Comparison of ENCODE assay signal across 34 cellular contexts in the genomic region with DNA sequence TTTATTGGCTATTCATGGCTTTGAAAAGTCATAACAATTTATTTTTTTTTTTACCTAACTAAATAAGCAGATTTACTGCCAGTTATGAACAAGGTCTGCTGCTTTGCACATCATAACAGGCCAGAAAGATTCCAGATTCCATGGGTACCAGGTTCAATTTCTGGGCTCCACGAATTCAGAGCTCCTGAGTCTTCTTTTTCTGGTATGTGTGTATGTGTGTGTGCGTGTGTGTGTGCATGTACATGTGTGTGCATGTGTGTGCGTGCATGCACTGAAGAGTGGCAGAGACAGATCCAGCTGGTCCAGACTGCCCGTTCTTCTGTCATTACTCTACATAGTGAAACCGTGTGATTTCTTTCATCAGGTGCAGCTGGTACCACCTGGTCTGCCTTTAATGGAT.
"Had no signal": no experiment of that assay in that cellular context is flagged by ENCODE, and none has a peak within 500 bp of the region (broad histone marks: within the 10 kb centered on the region; RNA-seq: fewer than 3 reads in every experiment).

No MANE protein-coding gene starts in this region.

- H3K36me3 Mint-ChIP-seq: activated CD4-positive, alpha-beta memory T cell treated with anti-CD3 and anti-CD28 coated beads for 36 hours; activated naive CD4-positive, alpha-beta T cell treated with anti-CD3 and anti-CD28 coated beads, Interleukin-2, amount 10 ng/mL, durations not matched to agents 7 days and 5 days; activated naive CD4-positive, alpha-beta T cell treated with anti-CD3 and anti-CD28 coated beads, Interleukin-2, amount 50 U/mL, for 24 hours; activated naive CD8-positive, alpha-beta T cell treated with anti-CD3 and anti-CD28 coated beads, Interleukin-2, amount 10 ng/mL, durations not matched to agents 7 days and 5 days had no signal

- ATAC-seq: activated CD8-positive, alpha-beta T cell treated with anti-CD3 and anti-CD28 coated beads for 36 hours; activated naive CD8-positive, alpha-beta T cell treated with anti-CD3 and anti-CD28 coated beads, Interleukin-2, amount 50 U/mL, for 24 hours; activated T-cell treated with anti-CD3 and anti-CD28 coated beads, Interleukin-2, amount 50 U/mL, for 4 hours; activated T-cell treated with anti-CD3 and anti-CD28 coated beads, Interleukin-2, amount 50 U/mL, for 72 hours; activated T-helper 17 cell treated with anti-CD3 and anti-CD28 coated beads, Interleukin-2, amount 50 U/mL, for 72 hours; body of pancreas had no signal

- H3K4me1 Mint-ChIP-seq: activated T-helper 17 cell treated with anti-CD3 and anti-CD28 coated beads, Interleukin-2, amount 50 U/mL, for 72 hours; central memory CD8-positive, alpha-beta T cell had no signal

- H3K9me3 Mint-ChIP-seq: activated B cell treated with CpG ODN at 0.5 μM for 24 hours; activated CD4-positive, alpha-beta memory T cell treated with anti-CD3 and anti-CD28 coated beads for 36 hours; activated CD8-positive, alpha-beta T cell treated with anti-CD3 and anti-CD28 coated beads for 36 hours; activated naive CD4-positive, alpha-beta T cell treated with anti-CD3 and anti-CD28 coated beads, Interleukin-2, amount 10 ng/mL, durations not matched to agents 7 days and 5 days; activated naive CD4-positive, alpha-beta T cell treated with anti-CD3 and anti-CD28 coated beads, Interleukin-2, amount 50 U/mL, for 24 hours; activated naive CD8-positive, alpha-beta T cell treated with anti-CD3 and anti-CD28 coated beads, Interleukin-2, amount 10 ng/mL, durations not matched to agents 7 days and 5 days; activated naive CD8-positive, alpha-beta T cell treated with anti-CD3 and anti-CD28 coated beads, Interleukin-2, amount 50 U/mL, for 24 hours; activated T-cell treated with anti-CD3 and anti-CD28 coated beads, Interleukin-2, amount 50 U/mL, for 4 hours; activated T-cell treated with anti-CD3 and anti-CD28 coated beads, Interleukin-2, amount 50 U/mL, for 72 hours; activated T-helper 1 cell treated with anti-CD3 and anti-CD28 coated beads, Interleukin-12 subunit alpha, Interleukin-12 subunit beta, Interleukin-2, Interleukin-4 antibody, amounts not matched to agents 30 ng/mL and 10 ng/mL and 1 ng/mL, durations not matched to agents 14 hours and 24 hours and 36 hours; activated T-helper 17 cell treated with anti-CD3 and anti-CD28 coated beads, Interleukin-2, amount 50 U/mL, for 72 hours; central memory CD8-positive, alpha-beta T cell; T-helper 1 cell treated with Interleukin-12 subunit alpha and Interleukin-12 subunit beta and Interleukin-4 antibody, amounts not matched to agents 30 μg/mL and 1 μg/mL, for 36 hours; T-helper 2 cell treated with Interferon-gamma antibody and Interleukin-4, amounts not matched to agents 5 μg/mL and 100 μg/mL, for 36 hours had no signal

- H3K4me3 Mint-ChIP-seq: activated B cell treated with CpG ODN at 0.5 μM for 24 hours; activated CD4-positive, alpha-beta memory T cell treated with anti-CD3 and anti-CD28 coated beads for 36 hours; activated CD4-positive, alpha-beta T cell treated with anti-CD3 and anti-CD28 coated beads, Interleukin-2, amount 10 ng/mL, durations not matched to agents 24 days and 14 days; activated CD8-positive, alpha-beta T cell treated with anti-CD3 and anti-CD28 coated beads for 36 hours; activated naive CD4-positive, alpha-beta T cell treated with anti-CD3 and anti-CD28 coated beads, Interleukin-2, amount 10 ng/mL, durations not matched to agents 7 days and 5 days; activated naive CD4-positive, alpha-beta T cell treated with anti-CD3 and anti-CD28 coated beads, Interleukin-2, amount 50 U/mL, for 24 hours; activated naive CD8-positive, alpha-beta T cell; activated naive CD8-positive, alpha-beta T cell treated with anti-CD3 and anti-CD28 coated beads, Interleukin-2, amount 10 ng/mL, durations not matched to agents 7 days and 5 days; activated naive CD8-positive, alpha-beta T cell treated with anti-CD3 and anti-CD28 coated beads, Interleukin-2, amount 50 U/mL, for 24 hours; activated T-cell treated with anti-CD3 and anti-CD28 coated beads, Interleukin-2, amount 50 U/mL, for 4 hours; activated T-cell treated with anti-CD3 and anti-CD28 coated beads, Interleukin-2, amount 50 U/mL, for 72 hours; activated T-helper 1 cell treated with anti-CD3 and anti-CD28 coated beads, Interleukin-12 subunit alpha, Interleukin-12 subunit beta, Interleukin-2, Interleukin-4 antibody, amounts not matched to agents 30 ng/mL and 10 ng/mL and 1 ng/mL, durations not matched to agents 14 hours and 24 hours and 36 hours; activated T-helper 17 cell treated with anti-CD3 and anti-CD28 coated beads, Interleukin-2, amount 50 U/mL, for 72 hours; central memory CD8-positive, alpha-beta T cell; T-helper 1 cell treated with Interleukin-12 subunit alpha and Interleukin-12 subunit beta and Interleukin-4 antibody, amounts not matched to agents 30 μg/mL and 1 μg/mL, for 36 hours; T-helper 2 cell treated with Interferon-gamma antibody and Interleukin-4, amounts not matched to agents 5 μg/mL and 100 μg/mL, for 36 hours had no signal

- H3K27me3 Mint-ChIP-seq: activated B cell treated with CpG ODN at 0.5 μM for 24 hours; activated CD4-positive, alpha-beta memory T cell treated with anti-CD3 and anti-CD28 coated beads for 36 hours; activated CD8-positive, alpha-beta T cell treated with anti-CD3 and anti-CD28 coated beads for 36 hours; activated naive CD4-positive, alpha-beta T cell treated with anti-CD3 and anti-CD28 coated beads, Interleukin-2, amount 50 U/mL, for 24 hours; activated naive CD8-positive, alpha-beta T cell; activated naive CD8-positive, alpha-beta T cell treated with anti-CD3 and anti-CD28 coated beads, Interleukin-2, amount 10 ng/mL, durations not matched to agents 7 days and 5 days; activated naive CD8-positive, alpha-beta T cell treated with anti-CD3 and anti-CD28 coated beads, Interleukin-2, amount 50 U/mL, for 24 hours; activated T-helper 17 cell treated with anti-CD3 and anti-CD28 coated beads, Interleukin-2, amount 50 U/mL, for 72 hours; central memory CD8-positive, alpha-beta T cell had no signal

- H3K27ac Mint-ChIP-seq: activated B cell treated with CpG ODN at 0.5 μM for 24 hours; activated CD4-positive, alpha-beta memory T cell treated with anti-CD3 and anti-CD28 coated beads for 36 hours; activated CD4-positive, alpha-beta T cell treated with anti-CD3 and anti-CD28 coated beads, Interleukin-2, amount 10 ng/mL, durations not matched to agents 24 days and 14 days; activated CD8-positive, alpha-beta T cell treated with anti-CD3 and anti-CD28 coated beads for 36 hours; activated naive CD4-positive, alpha-beta T cell treated with anti-CD3 and anti-CD28 coated beads, Interleukin-2, amount 10 ng/mL, durations not matched to agents 7 days and 5 days; activated naive CD4-positive, alpha-beta T cell treated with anti-CD3 and anti-CD28 coated beads, Interleukin-2, amount 50 U/mL, for 24 hours; activated naive CD8-positive, alpha-beta T cell; activated naive CD8-positive, alpha-beta T cell treated with anti-CD3 and anti-CD28 coated beads, Interleukin-2, amount 50 U/mL, for 24 hours; activated T-cell treated with anti-CD3 and anti-CD28 coated beads, Interleukin-2, amount 50 U/mL, for 72 hours; activated T-helper 1 cell treated with anti-CD3 and anti-CD28 coated beads, Interleukin-12 subunit alpha, Interleukin-12 subunit beta, Interleukin-2, Interleukin-4 antibody, amounts not matched to agents 30 ng/mL and 10 ng/mL and 1 ng/mL, durations not matched to agents 14 hours and 24 hours and 36 hours; activated T-helper 17 cell treated with anti-CD3 and anti-CD28 coated beads, Interleukin-2, amount 50 U/mL, for 72 hours; T-helper 1 cell treated with Interleukin-12 subunit alpha and Interleukin-12 subunit beta and Interleukin-4 antibody, amounts not matched to agents 30 μg/mL and 1 μg/mL, for 36 hours; T-helper 2 cell treated with Interferon-gamma antibody and Interleukin-4, amounts not matched to agents 5 μg/mL and 100 μg/mL, for 36 hours had no signal

- DNase-seq: activated B cell treated with CpG ODN at 0.5 μM for 24 hours; activated CD4-positive, alpha-beta memory T cell treated with anti-CD3 and anti-CD28 coated beads for 36 hours; activated CD4-positive, alpha-beta T cell treated with anti-CD3 and anti-CD28 coated beads for 4 hours; activated CD4-positive, alpha-beta T cell treated with anti-CD3 and anti-CD28 coated beads, Interleukin-2, amount 10 ng/mL, durations not matched to agents 24 days and 14 days; activated CD4-positive, alpha-beta T cell treated with anti-CD3 and anti-CD28 coated beads, Interleukin-2, amount 50 U/mL, for 1 hour; activated CD4-positive, alpha-beta T cell treated with anti-CD3 and anti-CD28 coated beads, Interleukin-2, amount 50 U/mL, for 4 hours; activated CD4-positive, CD25-positive, alpha-beta regulatory T cell treated with anti-CD3 and anti-CD28 coated beads, Interleukin-2, amount 50 U/mL, for 72 hours; activated CD8-positive, alpha-beta memory T cell treated with anti-CD3 and anti-CD28 coated beads, Interleukin-2, amount 50 U/mL, for 4 hours; activated CD8-positive, alpha-beta T cell treated with anti-CD3 and anti-CD28 coated beads for 36 hours; activated effector memory CD4-positive, alpha-beta T cell treated with anti-CD3 and anti-CD28 coated beads, Interleukin-2, amount 50 U/mL, for 16 hours; activated gamma-delta T cell treated with Interleukin-2 at 50 U/mL for 16 hours; activated naive CD4-positive, alpha-beta T cell treated with anti-CD3 and anti-CD28 coated beads, Interleukin-2, amount 10 ng/mL, durations not matched to agents 7 days and 5 days; activated naive CD4-positive, alpha-beta T cell treated with Interleukin-2 at 50 U/mL for 16 hours; activated naive CD8-positive, alpha-beta T cell treated with anti-CD3 and anti-CD28 coated beads, Interleukin-2, amount 10 ng/mL, durations not matched to agents 7 days and 5 days; activated naive CD8-positive, alpha-beta T cell treated with anti-CD3 and anti-CD28 coated beads, Interleukin-2, amount 50 U/mL, for 24 hours; activated T-cell treated with anti-CD3 and anti-CD28 coated beads for 4 hours; activated T-cell treated with anti-CD3 and anti-CD28 coated beads, Interleukin-2, amount 50 U/mL, for 1 hour; activated T-cell treated with anti-CD3 and anti-CD28 coated beads, Interleukin-2, amount 50 U/mL, for 4 hours; activated T-cell treated with anti-CD3 and anti-CD28 coated beads, Interleukin-2, amount 50 U/mL, for 72 hours; amygdala; anterior cingulate cortex; body of pancreas; caudate nucleus; cerebellar nuclear complex; T-helper 1 cell; T-helper 2 cell; T-helper 9 cell had no signal
